Comparison of ENCODE assay signal across 16 cellular contexts in the genomic region with DNA sequence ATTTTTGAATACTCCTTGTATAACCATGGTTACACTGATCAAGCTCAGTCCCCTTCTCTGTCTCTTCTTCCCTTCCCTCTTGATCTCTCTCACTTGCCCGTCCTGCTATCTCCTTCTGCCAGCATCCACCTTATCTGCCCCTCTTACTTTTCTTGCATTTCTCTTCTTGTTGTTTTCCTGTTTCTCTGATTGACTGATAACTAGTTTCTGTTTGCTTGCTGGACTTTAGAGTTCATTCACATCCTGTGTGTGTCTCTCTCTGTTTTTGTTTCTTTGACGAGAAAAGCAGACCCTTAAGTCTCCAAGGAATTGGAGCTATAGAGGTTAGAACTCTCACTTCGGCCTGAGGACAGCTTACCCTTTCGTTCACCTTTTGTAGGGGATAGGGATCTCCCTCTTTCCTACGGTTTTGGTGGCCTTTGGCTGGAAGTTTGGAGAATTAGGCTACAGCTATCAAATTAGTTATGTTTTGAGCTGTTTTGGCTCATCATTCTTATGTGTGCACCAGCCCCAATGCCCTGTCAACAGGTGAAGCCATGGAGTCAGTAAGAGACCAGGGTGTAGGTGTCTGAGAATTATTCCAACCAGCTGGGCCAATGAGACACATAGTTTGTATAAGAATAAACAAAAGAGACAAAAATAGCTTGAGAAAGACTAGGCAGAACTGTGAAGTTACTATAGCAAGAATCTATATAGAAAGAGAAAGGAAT. TPM values are rescaled to one million over a fixed set of nuclear protein-coding genes. Genes with fewer than 3 reads are reported as not detected.
DNase-seq lines count a peak whose midpoint lies in the region; ATAC-seq, FAIRE-seq and TF ChIP-seq lines count a peak whose summit lies in the region.
"Had no signal": no experiment of that assay in that cellular context is flagged by ENCODE, and none has a peak within 500 bp of the region (broad histone marks: within the 10 kb centered on the region; RNA-seq: fewer than 3 reads in every experiment).

No MANE protein-coding gene starts in this region.

- no peak overlapping the region for H3K27ac Mint-ChIP-seq in neural progenitor cell
- H3K27ac Mint-ChIP-seq: activated naive CD8-positive, alpha-beta T cell treated with anti-CD3 and anti-CD28 coated beads, Interleukin-2, amount 50 U/mL, for 24 hours; GM23338; T-helper 17 cell had no signal

- peaks cover 2% of the 10 kb centered on the region for H3K4me1 Mint-ChIP-seq in neural progenitor cell
- H3K4me1 Mint-ChIP-seq: activated naive CD8-positive, alpha-beta T cell treated with anti-CD3 and anti-CD28 coated beads, Interleukin-2, amount 50 U/mL, for 24 hours; neural crest cell; T-helper 17 cell had no signal

- peaks cover 15% of the 10 kb centered on the region for H3K9me3 Mint-ChIP-seq in neural progenitor cell

- no peak for TF ChIP-seq CTCF in neural progenitor cell (IDR thresholded peaks at IDR 0.05)

- no peak for DNase-seq in GM12891 (ENCODE audit: insufficient read length, low spot score)
- DNase-seq in EL, result no peak
- no peak for DNase-seq in neural progenitor cell (ENCODE audit: low spot score)
- DNase-seq in NCI-H774 (lab: John Stamatoyannopoulos, UW), result no peak
- no peak for DNase-seq in retina
- DNase-seq: activated naive CD8-positive, alpha-beta T cell treated with anti-CD3 and anti-CD28 coated beads, Interleukin-2, amount 50 U/mL, for 24 hours; KBM-7; NCI-H2171; T-helper 17 cell had no signal

- no peaks in the 10 kb centered on the region for H4K20me1 ChIP-seq in neural progenitor cell (ENCODE audit: low read depth)

- H3K4me2 ChIP-seq in neural progenitor cell, result no peak overlapping the region
- H3K4me2 ChIP-seq: GM23338 had no signal

- FAIRE-seq in GM12891 (lab: Jason Lieb, UNC), result peak; percentile 67

- no peak overlapping the region for H3K4me3 Mint-ChIP-seq in neural progenitor cell
- H3K4me3 Mint-ChIP-seq: activated naive CD8-positive, alpha-beta T cell treated with anti-CD3 and anti-CD28 coated beads, Interleukin-2, amount 50 U/mL, for 24 hours; GM23338; neural crest cell; T-helper 17 cell had no signal

- H3K27ac ChIP-seq in neural progenitor cell, result no peak overlapping the region

- H2AFZ ChIP-seq in neural progenitor cell (replicated peaks), result no peak overlapping the region
- H2AFZ ChIP-seq: GM23338 had no signal

- no peaks in the 10 kb centered on the region for H3K4me1 ChIP-seq in neural progenitor cell

- no peaks in the 10 kb centered on the region for H3K79me2 ChIP-seq in neural progenitor cell (ENCODE audit: low read depth)

- H3F3A ChIP-seq in neural progenitor cell (ENCODE audit: low read depth), result no peaks in the 10 kb centered on the region

- no peak overlapping the region for H3K4me3 ChIP-seq in neural progenitor cell
- H3K4me3 ChIP-seq: GM23338 had no signal

- TF ChIP-seq POLR2A in GM12891 (IDR thresholded peaks at IDR 0.05; ENCODE audit: low read depth, low read length), result no peak

- H3K36me3 ChIP-seq in neural progenitor cell, result no peaks in the 10 kb centered on the region

- no peaks in the 10 kb centered on the region for H3K27me3 ChIP-seq in neural progenitor cell

- no peaks in the 10 kb centered on the region for H3K36me3 Mint-ChIP-seq in neural progenitor cell

- ATAC-seq in GM19397 (IDR thresholded peaks at IDR 0.05; ENCODE audit: unreplicated experiment) (peak; percentile 59), HG02759 (IDR thresholded peaks at IDR 0.05; ENCODE audit: unreplicated experiment) (peak; percentile 44), HG03378 (IDR thresholded peaks at IDR 0.05; ENCODE audit: unreplicated experiment) (peak; percentile 50)
- ATAC-seq: activated naive CD8-positive, alpha-beta T cell treated with anti-CD3 and anti-CD28 coated beads, Interleukin-2, amount 50 U/mL, for 24 hours; GM23338; T-helper 17 cell had no signal

- peaks cover 4% of the 10 kb centered on the region for H3K9me3 ChIP-seq in neural progenitor cell (ENCODE audit: low read depth)

- no peak overlapping the region for H3K9ac ChIP-seq in neural progenitor cell

- no peaks in the 10 kb centered on the region for H3K27me3 Mint-ChIP-seq in neural progenitor cell (ENCODE audit: insufficient read depth, low read depth)
- H3K27me3 Mint-ChIP-seq: activated naive CD8-positive, alpha-beta T cell treated with anti-CD3 and anti-CD28 coated beads, Interleukin-2, amount 50 U/mL, for 24 hours had no signal

TF ChIP-seq in GM12891, 5 proteins besides CTCF, POLR2A, EP300 and RAD21:
- TF ChIP-seq PAX5 (IDR thresholded peaks at IDR 0.05; ENCODE audit: insufficient read depth, low read length, severe bottlenecking) (no peak), SPI1 (IDR thresholded peaks at IDR 0.05; ENCODE audit: low read depth, low read length) (0 out of 2 replicates have a peak, but pooled peaks have one; percentile 10)

RNA-seq across cellular contexts. Expression of a gene that starts 49.1 kb away (rescaled TPM):
- polyA plus RNA-seq in GM12891 (2012; ENCODE audit: low read depth, missing spikeins), result not detected
- not detected in 2 replicates for total RNA-seq in neural progenitor cell (ENCODE audit: low replicate concordance)
- total RNA-seq: glomerular endothelial cell, GM23338, neural crest cell, T-helper 17 cell had no signal
- polyA plus RNA-seq: AG04450, GM23338 had no signal
